ENCODE assay signal across 12 cellular contexts in the genomic region with DNA sequence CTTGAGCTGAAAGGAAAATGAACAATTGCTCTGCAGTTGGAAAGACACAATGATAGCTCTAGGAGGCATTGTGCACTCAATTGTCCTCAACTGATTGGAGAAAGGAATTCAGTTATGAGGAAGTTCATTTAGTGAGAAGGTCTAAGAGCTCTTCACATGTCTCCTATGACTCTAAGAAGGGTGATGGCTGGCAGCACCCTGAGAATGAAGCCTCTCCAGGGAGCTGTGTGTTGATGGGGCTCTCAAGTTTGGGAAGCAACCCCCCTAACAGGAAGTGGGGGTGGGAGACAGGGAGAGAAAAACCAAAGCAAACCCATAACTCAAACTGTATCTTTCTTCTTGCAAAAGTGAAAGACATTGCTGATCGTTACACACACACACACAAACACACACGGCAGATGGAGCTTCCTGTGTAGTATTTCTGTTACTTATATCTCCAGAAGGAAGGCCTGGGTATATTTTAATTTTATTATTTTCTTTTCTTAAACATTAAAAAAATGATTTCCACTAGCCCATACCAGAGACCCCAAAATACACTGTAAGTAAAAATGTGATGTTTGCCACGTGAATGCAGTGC. TPM values are rescaled to one million over a fixed set of nuclear protein-coding genes. Genes with fewer than 3 reads are reported as not detected.
DNase-seq lines count a peak whose midpoint lies in the region; ATAC-seq, FAIRE-seq and TF ChIP-seq lines count a peak whose summit lies in the region.
"Had no signal": no experiment of that assay in that cellular context is flagged by ENCODE, and none has a peak within 500 bp of the region (broad histone marks: within the 10 kb centered on the region; RNA-seq: fewer than 3 reads in every experiment).

No MANE protein-coding gene starts in this region.

- intact Hi-C loops in K562 (cut with micrococcal nuclease): no loop called here

- BruUV-seq in K562 (replicated peaks; lab: Mats Ljungman, UMichigan): no TSS peak

- peaks cover 10 to 39% of the 10 kb centered on the region in 2 experiments for H3K4me1 ChIP-seq in K562 (replicated peaks in 1 of 2; ENCODE audit: control insufficient read depth in 2 of 2, insufficient read depth in 2 of 2, low read length in 2 of 2)

- in situ Hi-C loops in K562 (cut with MboI): no loop called here

- WGBS in K562 (ENCODE audit: insufficient coverage, low coverage, missing lambda C conversion rate): 6% methylated on average over 3 of the region's 3 CpGs

- peaks cover 79% of the 10 kb centered on the region for H3K4me1 Mint-ChIP-seq in activated T-cell treated with anti-CD3 and anti-CD28 coated beads, Interleukin-2, amount 50 U/mL, for 72 hours (ENCODE audit: low read depth)
- peaks cover 91% of the 10 kb centered on the region for H3K4me1 Mint-ChIP-seq in stimulated activated naive CD8-positive, alpha-beta T cell treated with anti-CD3 and anti-CD28 coated beads, Interleukin-15, amount 100 ng/mL, for 72 hours

- H3K79me2 ChIP-seq in K562 (ENCODE audit: control insufficient read depth, insufficient read depth, low read length): peaks cover 89% of the 10 kb centered on the region

- TF ChIP-seq POLR2A in K562 (conservative IDR thresholded peaks at IDR 0.05): no peak

- peaks cover 3 to 7% of the 10 kb centered on the region in 2 donors for H3K36me3 Mint-ChIP-seq in activated T-cell treated with anti-CD3 and anti-CD28 coated beads, Interleukin-2, amount 50 U/mL, for 72 hours (ENCODE audit: insufficient read depth in 2 of 2)

- no peaks in the 10 kb centered on the region for H3K9me3 Mint-ChIP-seq in activated T-cell treated with anti-CD3 and anti-CD28 coated beads, Interleukin-2, amount 50 U/mL, for 72 hours
- no peaks in the 10 kb centered on the region for H3K9me3 Mint-ChIP-seq in stimulated activated naive CD8-positive, alpha-beta T cell treated with anti-CD3 and anti-CD28 coated beads, Interleukin-15, amount 100 ng/mL, for 72 hours

- no peaks in the 10 kb centered on the region for H4K20me1 ChIP-seq in K562 (replicated peaks; ENCODE audit: control insufficient read depth, insufficient read depth, low read length)

- peak; percentile 17 to 48; a peak in 2 of 4 replicates for TF ChIP-seq RAD21 in K562 (CRISPR knock-in tag; conservative IDR thresholded peaks at IDR 0.05 in 1 of 2, IDR thresholded peaks at IDR 0.05 in 1 of 2)

- peaks cover 14% of the 10 kb centered on the region; the same call in 2 of the 3 replicates for H3K36me3 ChIP-seq in K562 (ENCODE audit: control insufficient read depth, insufficient read depth, low read length)

- DNase-seq in activated T-cell treated with anti-CD3 and anti-CD28 coated beads, Interleukin-2, amount 50 U/mL, for 72 hours: no peak
- DNase-seq in activated T-cell treated with anti-CD3 and anti-CD28 coated beads for 4 hours (no peak), NOMO-1 treated with dmso at 0.1 percent for 144 hours (lab: John Stamatoyannopoulos, UW; ENCODE audit: unreplicated experiment) (peak; percentile 31), K562 (ENCODE audit: extremely low read depth in 1 of 4, low spot score in 3 of 4) (no peak), HEK293T (ENCODE audit: extremely low spot score) (no peak), DMS53 treated with DMSO at 0.1 percent for 48 hours (lab: John Stamatoyannopoulos, UW; ENCODE audit: unreplicated experiment) (no peak), GM19238 (ENCODE audit: insufficient read length, low spot score) (no peak)
- no peak for DNase-seq in stimulated activated naive CD8-positive, alpha-beta T cell treated with anti-CD3 and anti-CD28 coated beads, Interleukin-15, amount 100 ng/mL, for 72 hours
- DNase-seq: endodermal cell; NCI-H2029 treated with DMSO at 0.1 percent for 48 hours; stimulated activated CD4-positive, alpha-beta T cell treated with anti-CD3 and anti-CD28 coated beads, Interleukin-4, amount 100 ng/mL, for 24 hours had no signal

- H3K27ac Mint-ChIP-seq in activated T-cell treated with anti-CD3 and anti-CD28 coated beads, Interleukin-2, amount 50 U/mL, for 72 hours: peak overlapping the region; percentile 96
- peak overlapping the region; percentile 96 to 97 for H3K27ac Mint-ChIP-seq in stimulated activated naive CD8-positive, alpha-beta T cell treated with anti-CD3 and anti-CD28 coated beads, Interleukin-15, amount 100 ng/mL, for 72 hours
- H3K27ac Mint-ChIP-seq: endodermal cell had no signal

- peak overlapping the region; percentile 28 to 52; a peak in 3 of 4 replicates for H3K9ac ChIP-seq in K562 (ENCODE audit: insufficient read depth in 1 of 2, low read depth in 2 of 2, low read length in 2 of 2)

- peak overlapping the region; percentile 67 for H3K4me2 ChIP-seq in K562 (ENCODE audit: insufficient read depth, low read length)

- no peaks in the 10 kb centered on the region for H3K27me3 ChIP-seq in K562 (ENCODE audit: control insufficient read depth in 2 of 2, insufficient read depth in 2 of 2, low read length in 2 of 2)

- H2AFZ ChIP-seq in K562 (ENCODE audit: low read depth, low read length): peak overlapping the region; percentile 66

- CTCF ChIA-PET in K562 (lab: Yijun Ruan, JAX; ENCODE audit: low intra/inter-chr PET ratio): no interaction called here
- CTCF ChIA-PET in HEK293T (lab: Yijun Ruan, JAX): interaction anchor here (1.1 kb wide), 1 partner anchor 12 kb away, joined by 3 read pairs; no protein-coding TSS in a partner anchor

- TF ChIP-seq CTCF in K562 (IDR thresholded peaks at IDR 0.05 in 2 of 3, conservative IDR thresholded peaks at IDR 0.05 in 1 of 3; ENCODE audit: insufficient read depth in 2 of 3, low read depth in 1 of 3, low read length in 3 of 3): peak in 1 of 3 experiments; percentile 32; a peak in 2 of 6 replicates

- H3K9me1 ChIP-seq in K562 (ENCODE audit: control insufficient read depth, insufficient read depth, low read length): no peaks in the 10 kb centered on the region

- peak overlapping the region; percentile 89 to 92 for H3K4me3 Mint-ChIP-seq in activated T-cell treated with anti-CD3 and anti-CD28 coated beads, Interleukin-2, amount 50 U/mL, for 72 hours
- H3K4me3 Mint-ChIP-seq in stimulated activated naive CD8-positive, alpha-beta T cell treated with anti-CD3 and anti-CD28 coated beads, Interleukin-15, amount 100 ng/mL, for 72 hours: peak overlapping the region; percentile 78 to 90
- H3K4me3 Mint-ChIP-seq: endodermal cell had no signal

- FAIRE-seq in K562 (lab: Jason Lieb, UNC): peak; percentile 64
- FAIRE-seq: H1 had no signal

- no peak overlapping the region for H3K4me3 ChIP-seq in K562

- peak overlapping the region; percentile 68 for H3K27ac ChIP-seq in K562 (ENCODE audit: extremely low read depth, low read depth, low read length)

- TF ChIP-seq EP300 in K562 (IDR thresholded peaks at IDR 0.05; ENCODE audit: low read length): no peak

- ATAC-seq in activated T-cell treated with anti-CD3 and anti-CD28 coated beads, Interleukin-2, amount 50 U/mL, for 72 hours (replicated peaks in 1 of 2): peak; percentile 26 to 27
- peak; percentile 53 for ATAC-seq in K562
- ATAC-seq in stimulated activated naive CD8-positive, alpha-beta T cell treated with anti-CD3 and anti-CD28 coated beads, Interleukin-15, amount 100 ng/mL, for 72 hours: no peak

- POLR2A ChIA-PET in K562 (lab: Yijun Ruan, JAX) (interaction anchor here (0.6 to 2.7 kb wide), 8 partner anchors 9 to 66 kb away, joined by 3 to 13 read pairs (median 4); a partner anchor contains a TSS), HEK293T (lab: Yijun Ruan, JAX) (no interaction called here)

- no peaks in the 10 kb centered on the region for H3K27me3 Mint-ChIP-seq in activated T-cell treated with anti-CD3 and anti-CD28 coated beads, Interleukin-2, amount 50 U/mL, for 72 hours (ENCODE audit: low read depth)
- no peaks in the 10 kb centered on the region for H3K27me3 Mint-ChIP-seq in stimulated activated naive CD8-positive, alpha-beta T cell treated with anti-CD3 and anti-CD28 coated beads, Interleukin-15, amount 100 ng/mL, for 72 hours

- no peaks in the 10 kb centered on the region for H3K9me3 ChIP-seq in K562 (replicated peaks; ENCODE audit: control insufficient read depth, insufficient read depth, low read depth, low read length)

TF ChIP-seq in K562, 482 proteins besides CTCF, POLR2A, EP300 and RAD21 (continues in another document):
- TF ChIP-seq SOX6 (IDR thresholded peaks at IDR 0.05) (peak; percentile 45), XRCC5 (IDR thresholded peaks at IDR 0.05; ENCODE audit: low read depth, low read length) (no peak)

TF ChIP-seq in HEK293T, 16 proteins besides CTCF, POLR2A, EP300 and RAD21:
- TF ChIP-seq ZNF384 (IDR thresholded peaks at IDR 0.05) (no peak), L3MBTL2 (conservative IDR thresholded peaks at IDR 0.05) (no peak), FOXM1 (IDR thresholded peaks at IDR 0.05; ENCODE audit: borderline replicate concordance) (no peak), BHLHE40 (IDR thresholded peaks at IDR 0.05; ENCODE audit: borderline replicate concordance) (no peak)
- TF ChIP-seq, protein P1, sequence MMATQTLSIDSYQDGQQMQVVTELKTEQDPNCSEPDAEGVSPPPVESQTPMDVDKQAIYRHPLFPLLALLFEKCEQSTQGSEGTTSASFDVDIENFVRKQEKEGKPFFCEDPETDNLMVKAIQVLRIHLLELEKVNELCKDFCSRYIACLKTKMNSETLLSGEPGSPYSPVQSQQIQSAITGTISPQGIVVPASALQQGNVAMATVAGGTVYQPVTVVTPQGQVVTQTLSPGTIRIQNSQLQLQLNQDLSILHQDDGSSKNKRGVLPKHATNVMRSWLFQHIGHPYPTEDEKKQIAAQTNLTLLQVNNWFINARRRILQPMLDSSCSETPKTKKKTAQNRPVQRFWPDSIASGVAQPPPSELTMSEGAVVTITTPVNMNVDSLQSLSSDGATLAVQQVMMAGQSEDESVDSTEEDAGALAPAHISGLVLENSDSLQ (IDR thresholded peaks at IDR 0.05): no peak

RNA-seq across cellular contexts. Expression of a gene that starts 21.2 kb away (rescaled TPM):
- 10 to 100 TPM; 47.2 to 57.7 TPM for total RNA-seq in activated T-cell treated with anti-CD3 and anti-CD28 coated beads, Interleukin-2, amount 50 U/mL, for 72 hours
- total RNA-seq in K562 (2011; cell fraction: chromatin; rRNA removed; ENCODE audit: low replicate concordance): 38.5 and 49.7 TPM in 2 replicates
- total RNA-seq in K562 (2011; cell fraction: nucleolus; rRNA removed): 28.7 and 33.4 TPM in 2 replicates
- 34.9 and 47.6 TPM in 2 replicates for total RNA-seq in K562 (2011; cell fraction: nucleoplasm; rRNA removed)
- total RNA-seq in K562 (2014; rRNA removed) (34.3 and 37.2 TPM in 2 replicates), K562 (2014; rRNA removed; fragmentation: Illumina TruSeq; extraction: Trizol) (12.7 and 12.9 TPM in 2 replicates), K562 (2015; rRNA removed; fragmentation: Illumina TruSeq; extraction: Trizol) (15.5 and 15.6 TPM in 2 replicates), K562 (2021) (38.7 and 39.0 TPM in 2 replicates)
- polyA plus RNA-seq in K562 (2011; rRNA removed) (15.0 and 18.9 TPM in 2 replicates), K562 (2014; fragmentation: Illumina TruSeq; extraction: Trizol) (16.4 and 18.9 TPM in 2 replicates), K562 (2014; fragmentation: Nextera tagmentation; extraction: Ambion mirVana) (1 to 10 TPM; 2.3 to 2.9 TPM), K562 (2014; rRNA removed) (13.2 and 15.2 TPM in 2 replicates)
- polyA plus RNA-seq in K562 (2011; cell fraction: cytosol; rRNA removed): 32.2 and 49.4 TPM in 2 replicates
- polyA plus RNA-seq in K562 (2011; cell fraction: nucleus; rRNA removed): 13.4 and 22.2 TPM in 2 replicates
- polyA plus RNA-seq in K562 (2012): 17.7 and 39.4 TPM in 2 replicates
- polyA minus RNA-seq in K562 (2011; rRNA and poly(A)+ RNA removed): 17.8 and 21.7 TPM in 2 replicates
- 15.0 and 18.8 TPM in 2 replicates for polyA minus RNA-seq in K562 (2011; cell fraction: cytosol; rRNA and poly(A)+ RNA removed)
- 16.9 and 17.0 TPM in 2 replicates for polyA minus RNA-seq in K562 (2011; cell fraction: nucleus; rRNA and poly(A)+ RNA removed)
